ENCODE assay signal across 15 cellular contexts in the genomic region with DNA sequence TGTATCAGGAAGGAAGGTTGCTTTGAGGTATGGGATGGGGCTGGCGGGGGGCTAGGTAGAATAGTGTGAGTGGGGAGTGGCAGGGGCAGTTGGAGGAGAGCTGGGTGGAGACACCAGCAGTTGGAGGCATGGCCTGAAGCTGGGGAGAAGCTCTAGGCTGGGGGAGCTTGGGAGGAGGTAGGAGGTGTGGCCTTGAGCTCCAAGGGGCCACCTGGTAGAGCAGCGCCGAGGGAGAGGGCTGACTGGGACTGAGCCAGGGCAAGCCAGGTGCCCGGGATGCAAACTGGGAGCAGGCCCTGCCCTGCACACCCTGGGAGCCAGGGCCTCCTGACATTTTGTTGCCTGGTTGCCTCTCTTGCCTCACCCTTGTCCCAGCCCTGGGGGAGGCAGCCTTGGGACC.
"Had no signal": no experiment of that assay in that cellular context is flagged by ENCODE, and none has a peak within 500 bp of the region (broad histone marks: within the 10 kb centered on the region; RNA-seq: fewer than 3 reads in every experiment).

No MANE protein-coding gene starts in this region.

- H3K4me1 Mint-ChIP-seq: activated naive CD4-positive, alpha-beta T cell treated with anti-CD3 and anti-CD28 coated beads, Interleukin-2, amount 10 ng/mL, durations not matched to agents 7 days and 5 days; nephron progenitor cell; stimulated activated effector memory CD8-positive, alpha-beta T cell treated with anti-CD3 and anti-CD28 coated beads, Interleukin-12 subunit alpha, Interleukin-12 subunit beta, amount 100 ng/mL, for 72 hours had no signal

- H3K27ac Mint-ChIP-seq: activated naive CD4-positive, alpha-beta T cell treated with anti-CD3 and anti-CD28 coated beads, Interleukin-2, amount 10 ng/mL, durations not matched to agents 7 days and 5 days; dendritic cell treated with granulocyte-macrophage colony-stimulating factor and Interleukin-4, amounts not matched to agents 40 ng/mL and 50 ng/mL, for 4 days; endodermal cell; nephron progenitor cell; stimulated activated effector memory CD8-positive, alpha-beta T cell treated with anti-CD3 and anti-CD28 coated beads, Interleukin-12 subunit alpha, Interleukin-12 subunit beta, amount 100 ng/mL, for 72 hours; T-helper 17 cell; WTC11 had no signal

- H3K9me3 ChIP-seq: testis had no signal

- H3K4me3 ChIP-seq: testis, upper lobe of right lung had no signal

- DNase-seq: activated CD4-positive, alpha-beta T cell treated with anti-CD3 and anti-CD28 coated beads for 48 hours; activated naive CD4-positive, alpha-beta T cell treated with anti-CD3 and anti-CD28 coated beads, Interleukin-2, amount 10 ng/mL, durations not matched to agents 7 days and 5 days; central memory CD4-positive, alpha-beta T cell; endodermal cell; foreskin fibroblast; mesendoderm; nephron progenitor cell; retina; T-helper 17 cell; testis; upper lobe of right lung had no signal

- H3K36me3 ChIP-seq: upper lobe of right lung had no signal

- H3K36me3 Mint-ChIP-seq: activated naive CD4-positive, alpha-beta T cell treated with anti-CD3 and anti-CD28 coated beads, Interleukin-2, amount 10 ng/mL, durations not matched to agents 7 days and 5 days; stimulated activated effector memory CD8-positive, alpha-beta T cell treated with anti-CD3 and anti-CD28 coated beads, Interleukin-12 subunit alpha, Interleukin-12 subunit beta, amount 100 ng/mL, for 72 hours had no signal

- H3K4me1 ChIP-seq: testis had no signal

- H3K27me3 ChIP-seq: testis, upper lobe of right lung had no signal

- ATAC-seq: esophagus mucosa; stimulated activated effector memory CD8-positive, alpha-beta T cell treated with anti-CD3 and anti-CD28 coated beads, Interleukin-12 subunit alpha, Interleukin-12 subunit beta, amount 100 ng/mL, for 72 hours; T-helper 17 cell; WTC11 had no signal

- H3K27ac ChIP-seq: testis had no signal

- H3K4me3 Mint-ChIP-seq: activated naive CD4-positive, alpha-beta T cell treated with anti-CD3 and anti-CD28 coated beads, Interleukin-2, amount 10 ng/mL, durations not matched to agents 7 days and 5 days; dendritic cell treated with granulocyte-macrophage colony-stimulating factor and Interleukin-4, amounts not matched to agents 40 ng/mL and 50 ng/mL, for 4 days; endodermal cell; nephron progenitor cell; stimulated activated effector memory CD8-positive, alpha-beta T cell treated with anti-CD3 and anti-CD28 coated beads, Interleukin-12 subunit alpha, Interleukin-12 subunit beta, amount 100 ng/mL, for 72 hours; T-helper 17 cell; WTC11 had no signal
